30 cellular contexts compared by ENCODE assay signal in the genomic region with DNA sequence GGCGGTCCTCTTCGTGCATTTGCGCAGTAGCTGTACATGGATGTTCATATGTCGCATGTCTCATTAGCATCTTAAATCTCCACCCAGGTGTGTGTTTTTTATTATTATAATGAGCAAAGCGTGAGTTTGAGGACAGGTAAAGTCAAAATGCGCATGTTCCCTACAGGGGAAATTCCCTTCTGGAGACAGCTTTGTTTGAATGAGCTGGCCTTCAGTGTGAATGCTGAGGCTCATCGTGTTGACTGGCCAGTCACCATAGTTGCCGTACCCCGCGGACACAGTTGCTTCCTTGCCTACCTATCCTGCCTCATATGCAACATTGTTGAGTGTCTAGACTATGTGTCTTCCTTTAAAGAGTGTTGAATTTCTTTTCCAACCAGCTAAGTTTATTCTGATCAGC. TPM values are rescaled to one million over a fixed set of nuclear protein-coding genes. Genes with fewer than 3 reads are reported as not detected.
"Had no signal": no experiment of that assay in that cellular context is flagged by ENCODE, and none has a peak within 500 bp of the region (broad histone marks: within the 10 kb centered on the region; RNA-seq: fewer than 3 reads in every experiment).

No MANE protein-coding gene starts in this region.

- H3K27ac ChIP-seq: KMS-11, SK-N-MC, VCaP had no signal

- H3K4me1 Mint-ChIP-seq: activated CD4-positive, alpha-beta memory T cell treated with anti-CD3 and anti-CD28 coated beads, Interleukin-2, amount 10 ng/mL, durations not matched to agents 7 days and 5 days; activated T-helper 17 cell treated with anti-CD3 and anti-CD28 coated beads, Interleukin-2, amount 50 U/mL, for 72 hours had no signal

- H3K9ac ChIP-seq: KMS-11 had no signal

- H3K27ac Mint-ChIP-seq: activated CD4-positive, alpha-beta memory T cell treated with anti-CD3 and anti-CD28 coated beads, Interleukin-2, amount 10 ng/mL, durations not matched to agents 7 days and 5 days; activated CD4-positive, alpha-beta T cell treated with anti-CD3 and anti-CD28 coated beads for 36 hours; activated naive CD4-positive, alpha-beta T cell treated with anti-CD3 and anti-CD28 coated beads for 36 hours; activated naive CD8-positive, alpha-beta T cell; activated T-helper 17 cell treated with anti-CD3 and anti-CD28 coated beads, Interleukin-2, amount 50 U/mL, for 72 hours; brain; T-cell had no signal

- H3K4me2 ChIP-seq: KMS-11 had no signal

- H3K4me3 Mint-ChIP-seq: activated CD4-positive, alpha-beta memory T cell treated with anti-CD3 and anti-CD28 coated beads, Interleukin-2, amount 10 ng/mL, durations not matched to agents 7 days and 5 days; activated CD4-positive, alpha-beta T cell treated with anti-CD3 and anti-CD28 coated beads for 36 hours; activated naive CD4-positive, alpha-beta T cell treated with anti-CD3 and anti-CD28 coated beads for 36 hours; activated naive CD8-positive, alpha-beta T cell; activated T-helper 17 cell treated with anti-CD3 and anti-CD28 coated beads, Interleukin-2, amount 50 U/mL, for 72 hours; brain; T-cell had no signal

- ATAC-seq: activated CD4-positive, alpha-beta T cell treated with anti-CD3 and anti-CD28 coated beads for 36 hours; activated T-helper 17 cell treated with anti-CD3 and anti-CD28 coated beads, Interleukin-2, amount 50 U/mL, for 72 hours; Right ventricle myocardium inferior; T-cell had no signal

- DNase-seq: activated CD4-positive, alpha-beta memory T cell treated with anti-CD3 and anti-CD28 coated beads, Interleukin-2, amount 10 ng/mL, durations not matched to agents 7 days and 5 days; activated CD4-positive, alpha-beta T cell treated with anti-CD3 and anti-CD28 coated beads for 36 hours; activated CD4-positive, alpha-beta T cell treated with anti-CD3 and anti-CD28 coated beads, Interleukin-2, amount 50 U/mL, for 1 hour; activated gamma-delta T cell; activated naive CD4-positive, alpha-beta T cell treated with anti-CD3 and anti-CD28 coated beads for 36 hours; activated T-cell treated with anti-CD3 and anti-CD28 coated beads for 4 hours; activated T-cell treated with anti-CD3 and anti-CD28 coated beads, Interleukin-2, amount 50 U/mL, for 48 hours; amygdala; NCI-H1092; NCI-H1417; NCI-H1694; NCI-H2029 treated with DMSO at 0.1 percent for 48 hours; NCI-H345; NCI-H510A; NCI-H526 treated with DMSO at 0.1 percent for 48 hours; NCI-H82; RPMI8226; T-cell; T-helper 2 cell had no signal

- H3K4me3 ChIP-seq: SK-N-MC had no signal

RNA-seq across cellular contexts. Expression of gene LYZL1, which starts 13.6 kb away (rescaled TPM):
- total RNA-seq: activated CD4-positive, alpha-beta memory T cell treated with anti-CD3 and anti-CD28 coated beads, Interleukin-2, amount 10 ng/mL, durations not matched to agents 7 days and 5 days; activated CD4-positive, alpha-beta T cell treated with anti-CD3 and anti-CD28 coated beads for 36 hours; activated CD8-positive, alpha-beta memory T cell treated with anti-CD3 and anti-CD28 coated beads for 36 hours; activated naive CD4-positive, alpha-beta T cell treated with anti-CD3 and anti-CD28 coated beads for 36 hours; activated T-helper 17 cell treated with anti-CD3 and anti-CD28 coated beads, Interleukin-2, amount 50 U/mL, for 72 hours; astrocyte; MCF 10A; OCI-LY7; Right ventricle myocardium inferior; T-cell had no signal
